In genomic region chr9:107875571-107875980, GRCh38 we compare ENCODE assay signal across 16 cellular contexts.
DNase-seq lines count a peak whose midpoint lies in the region; ATAC-seq and TF ChIP-seq lines count a peak whose summit lies in the region.
"Had no signal": no experiment of that assay in that cellular context is flagged by ENCODE, and none has a peak within 500 bp of the region (broad histone marks: within the 10 kb centered on the region; RNA-seq: fewer than 3 reads in every experiment).

No MANE protein-coding gene starts in this region.

- no peak overlapping the region for H3K4me3 Mint-ChIP-seq in dendritic cell treated with granulocyte-macrophage colony-stimulating factor and Interleukin-4, amounts not matched to agents 40 ng/mL and 50 ng/mL, for 4 days
- H3K4me3 Mint-ChIP-seq: brain; naive thymus-derived CD8-positive, alpha-beta T cell had no signal

- POLR2A ChIA-PET in OCI-LY7 (lab: Charles Lee), result interaction anchor here (1.1 kb wide), 1 partner anchor 27 kb away, joined by 3 read pairs; no protein-coding TSS in a partner anchor

- H3K9ac ChIP-seq in BLaER1 treated with 17β-estradiol and CSF1 and Interleukin-3, amounts not matched to agents 10 nM and 100 nM, result peak overlapping the region in 2 of 11 experiments; percentile 40 to 62; a peak in 2 of 22 replicates

- H3K4me1 ChIP-seq in BLaER1 treated with 17β-estradiol and CSF1 and Interleukin-3, amounts not matched to agents 10 nM and 100 nM, result peaks cover 36 to 71% (median 51%) of the 10 kb centered on the region in 10 experiments
- peaks cover 11% of the 10 kb centered on the region for H3K4me1 ChIP-seq in OCI-LY7 (ENCODE audit: insufficient read depth, low read length, poor library complexity, severe bottlenecking)
- H3K4me1 ChIP-seq: BE2C had no signal

- no TSS peak for BruUV-seq in OCI-LY7 (replicated peaks; lab: Mats Ljungman, UMichigan)

- H3K36me3 ChIP-seq in BLaER1 treated with 17β-estradiol and CSF1 and Interleukin-3, amounts not matched to agents 10 nM and 100 nM, result no peaks in the 10 kb centered on the region
- H3K36me3 ChIP-seq in OCI-LY7 (ENCODE audit: insufficient read depth, low read length), result no peaks in the 10 kb centered on the region
- H3K36me3 ChIP-seq: BE2C had no signal

- CTCF ChIA-PET in OCI-LY7 (lab: Charles Lee; ENCODE audit: unreplicated experiment), result no interaction called here

- peak overlapping the region in 1 of 10 experiments; percentile 7; a peak in 1 of 20 replicates for H3K4me3 ChIP-seq in BLaER1 treated with 17β-estradiol and CSF1 and Interleukin-3, amounts not matched to agents 10 nM and 100 nM
- H3K4me3 ChIP-seq in OCI-LY7 (ENCODE audit: low read depth, low read length, poor library complexity, severe bottlenecking), result no peak overlapping the region

- intact Hi-C loops in dendritic cell treated with granulocyte-macrophage colony-stimulating factor and Interleukin-4, amounts not matched to agents 40 ng/mL and 50 ng/mL, for 4 days (cut with micrococcal nuclease), result loop anchor here (10.0 kb wide), 1 partner anchor 391 kb away; the partner anchor contains the start of gene KLF4
- intact Hi-C loops in OCI-LY7 (cut with micrococcal nuclease; ENCODE audit: unreplicated experiment), result no loop called here

- H4K20me1 ChIP-seq in BLaER1 treated with 17β-estradiol and CSF1 and Interleukin-3, amounts not matched to agents 10 nM and 100 nM, result no peaks in the 10 kb centered on the region
- H4K20me1 ChIP-seq in OCI-LY7 (ENCODE audit: insufficient read depth, low read length), result no peaks in the 10 kb centered on the region

- no peak for DNase-seq in HPDE6-E6E7 (ENCODE audit: extremely low spot score)
- DNase-seq in OCI-LY7 (ENCODE audit: low spot score), result no peak
- DNase-seq: activated gamma-delta T cell treated with Interleukin-2 at 50 U/mL for 16 hours; BE2C; left colon; naive thymus-derived CD8-positive, alpha-beta T cell; stimulated activated CD4-positive, alpha-beta T cell treated with anti-CD3 and anti-CD28 coated beads, Interleukin-4, amount 100 ng/mL, for 24 hours; stimulated activated naive CD4-positive, alpha-beta T cell treated with Interleukin-2 at 50 U/mL for 16 hours had no signal

- H3K36me3 Mint-ChIP-seq in dendritic cell treated with granulocyte-macrophage colony-stimulating factor and Interleukin-4, amounts not matched to agents 40 ng/mL and 50 ng/mL, for 4 days (ENCODE audit: low read depth), result peaks cover 6% of the 10 kb centered on the region
- H3K36me3 Mint-ChIP-seq: brain; naive thymus-derived CD8-positive, alpha-beta T cell had no signal

- H3K9me3 ChIP-seq in BLaER1 treated with 17β-estradiol and CSF1 and Interleukin-3, amounts not matched to agents 10 nM and 100 nM (replicated peaks in 1 of 11), result no peaks in the 10 kb centered on the region
- no peaks in the 10 kb centered on the region for H3K9me3 ChIP-seq in OCI-LY7 (ENCODE audit: low read length)
- H3K9me3 ChIP-seq: BE2C had no signal

- no peaks in the 10 kb centered on the region for H3K27me3 ChIP-seq in BLaER1 treated with 17β-estradiol and CSF1 and Interleukin-3, amounts not matched to agents 10 nM and 100 nM
- H3K27me3 ChIP-seq: BE2C had no signal

- H3K27ac ChIP-seq in BLaER1 treated with 17β-estradiol and CSF1 and Interleukin-3, amounts not matched to agents 10 nM and 100 nM, result peak overlapping the region in 7 of 11 experiments; percentile 54 to 74 (median 67); a peak in 14 of 22 replicates
- H3K27ac ChIP-seq in OCI-LY7 (ENCODE audit: low read depth, low read length, poor library complexity, severe bottlenecking), result no peak overlapping the region
- H3K27ac ChIP-seq: HL-60 had no signal

- TF ChIP-seq CTCF in OCI-LY7 (conservative IDR thresholded peaks at IDR 0.05; ENCODE audit: low read length), result no peak

- no peaks in the 10 kb centered on the region for H3K9me2 ChIP-seq in OCI-LY7 (ENCODE audit: insufficient read depth, low read length)

- no peaks in the 10 kb centered on the region for H3K9me3 Mint-ChIP-seq in dendritic cell treated with granulocyte-macrophage colony-stimulating factor and Interleukin-4, amounts not matched to agents 40 ng/mL and 50 ng/mL, for 4 days

- peak overlapping the region; percentile 53 to 88 (median 66) for H3K4me2 ChIP-seq in BLaER1 treated with 17β-estradiol and CSF1 and Interleukin-3, amounts not matched to agents 10 nM and 100 nM
- H3K4me2 ChIP-seq in OCI-LY7 (ENCODE audit: low read length), result no peak overlapping the region; the same call in 1 of the 2 replicates

- H3K4me1 Mint-ChIP-seq in dendritic cell treated with granulocyte-macrophage colony-stimulating factor and Interleukin-4, amounts not matched to agents 40 ng/mL and 50 ng/mL, for 4 days (ENCODE audit: low read depth), result peaks cover 91% of the 10 kb centered on the region

- no peaks in the 10 kb centered on the region for H3K79me2 ChIP-seq in OCI-LY7 (ENCODE audit: insufficient read depth, low read depth, low read length)

- peak overlapping the region; percentile 88 for H3K27ac Mint-ChIP-seq in dendritic cell treated with granulocyte-macrophage colony-stimulating factor and Interleukin-4, amounts not matched to agents 40 ng/mL and 50 ng/mL, for 4 days
- H3K27ac Mint-ChIP-seq: brain; naive thymus-derived CD8-positive, alpha-beta T cell had no signal

- peaks cover 1% of the 10 kb centered on the region for H3K27me3 Mint-ChIP-seq in dendritic cell treated with granulocyte-macrophage colony-stimulating factor and Interleukin-4, amounts not matched to agents 40 ng/mL and 50 ng/mL, for 4 days

- no peak overlapping the region for H2AFZ ChIP-seq in OCI-LY7 (ENCODE audit: low read length)

- ATAC-seq in GM19025 (IDR thresholded peaks at IDR 0.05; ENCODE audit: low read depth, unreplicated experiment) (peak; percentile 42), HG03039 (IDR thresholded peaks at IDR 0.05; ENCODE audit: unreplicated experiment) (peak; percentile 54), HG03469 (IDR thresholded peaks at IDR 0.05; ENCODE audit: unreplicated experiment) (no peak), esophagus mucosa (no peak)
- ATAC-seq: left colon; naive thymus-derived CD8-positive, alpha-beta T cell had no signal

Comparison
In these comparisons a context has a peak if more than half of its experiments do, and no peak if none do; other contexts are left out.
1. ATAC-seq: peak in GM19025 (single experiment) and HG03039 (single experiment); none in HG03469 (single experiment) and esophagus mucosa (single experiment).